1 cellular context compared by ENCODE assay signal in the genomic region with DNA sequence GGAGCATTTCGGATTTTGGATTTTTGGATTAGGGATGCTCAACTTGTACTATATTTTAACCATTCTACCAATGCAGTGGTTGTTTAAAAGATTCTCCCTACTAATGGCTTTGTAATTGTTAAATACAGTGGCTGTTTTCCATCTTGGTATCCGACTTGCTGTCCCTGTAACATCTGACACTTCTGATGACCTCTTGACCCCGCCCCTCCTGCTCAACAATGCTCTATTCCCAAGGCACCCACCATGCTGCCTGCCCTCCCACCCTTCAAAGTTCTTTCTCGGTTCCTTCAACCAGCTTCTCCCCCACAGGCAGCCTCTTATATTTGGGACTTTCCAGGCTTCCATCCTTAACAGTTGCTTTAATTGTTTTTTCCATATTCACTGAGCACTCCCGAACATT.
TF ChIP-seq lines count a peak whose summit lies in the region.

No MANE protein-coding gene starts in this region.

TF ChIP-seq in H1, 55 proteins besides CTCF, POLR2A, EP300 and RAD21:
- TF ChIP-seq TEAD4 (IDR thresholded peaks at IDR 0.05; ENCODE audit: low read depth, low read length) (no peak), CBX5 (IDR thresholded peaks at IDR 0.05; ENCODE audit: low read depth, low read length) (no peak), RBBP5 (IDR thresholded peaks at IDR 0.05; ENCODE audit: borderline replicate concordance, low read depth, low read length) (no peak), POLR2AphosphoS5 (IDR thresholded peaks at IDR 0.05; ENCODE audit: low read depth, low read length) (no peak), PHF8 (conservative IDR thresholded peaks at IDR 0.05; ENCODE audit: low read depth, low read length) (no peak), BCL11A (IDR thresholded peaks at IDR 0.05; ENCODE audit: low read depth in 2 of 2, low read length in 2 of 2) (no peak), SIRT6 (IDR thresholded peaks at IDR 0.05; ENCODE audit: low read length) (no peak), KDM4A (IDR thresholded peaks at IDR 0.05; ENCODE audit: low read depth, low read length, severe bottlenecking) (no peak), SIX5 (IDR thresholded peaks at IDR 0.05; ENCODE audit: low read depth, low read length) (no peak), SIN3A (conservative IDR thresholded peaks at IDR 0.05 in 1 of 2, IDR thresholded peaks at IDR 0.05 in 1 of 2; ENCODE audit: low read depth in 1 of 2, low read length in 2 of 2) (no peak), GTF2F1 (IDR thresholded peaks at IDR 0.05; ENCODE audit: borderline replicate concordance, low read depth, low read length) (no peak)
- TF ChIP-seq, protein P1, sequence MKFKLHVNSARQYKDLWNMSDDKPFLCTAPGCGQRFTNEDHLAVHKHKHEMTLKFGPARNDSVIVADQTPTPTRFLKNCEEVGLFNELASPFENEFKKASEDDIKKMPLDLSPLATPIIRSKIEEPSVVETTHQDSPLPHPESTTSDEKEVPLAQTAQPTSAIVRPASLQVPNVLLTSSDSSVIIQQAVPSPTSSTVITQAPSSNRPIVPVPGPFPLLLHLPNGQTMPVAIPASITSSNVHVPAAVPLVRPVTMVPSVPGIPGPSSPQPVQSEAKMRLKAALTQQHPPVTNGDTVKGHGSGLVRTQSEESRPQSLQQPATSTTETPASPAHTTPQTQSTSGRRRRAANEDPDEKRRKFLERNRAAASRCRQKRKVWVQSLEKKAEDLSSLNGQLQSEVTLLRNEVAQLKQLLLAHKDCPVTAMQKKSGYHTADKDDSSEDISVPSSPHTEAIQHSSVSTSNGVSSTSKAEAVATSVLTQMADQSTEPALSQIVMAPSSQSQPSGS (IDR thresholded peaks at IDR 0.05; ENCODE audit: low read length) = no peak
